12 cellular contexts compared by ENCODE assay signal in the genomic region with DNA sequence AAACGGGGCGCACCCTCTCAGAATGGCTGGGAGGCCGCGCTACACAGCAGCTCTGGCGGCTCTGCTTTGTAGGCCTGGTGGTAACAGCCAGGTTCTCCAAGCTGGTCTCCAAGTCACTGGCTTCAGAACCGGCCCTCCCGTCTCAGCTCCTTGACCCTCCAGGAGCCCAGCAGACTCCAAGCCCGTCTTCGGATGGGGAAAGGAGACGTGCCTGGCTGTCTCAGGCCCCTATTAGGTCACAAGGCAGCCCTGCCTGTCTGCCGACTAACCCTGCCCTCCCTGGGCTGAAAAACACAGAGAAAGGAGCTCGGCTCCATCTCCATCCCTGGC. TPM values are rescaled to one million over a fixed set of nuclear protein-coding genes. Genes with fewer than 3 reads are reported as not detected.
DNase-seq lines count a peak whose midpoint lies in the region; TF ChIP-seq lines count a peak whose summit lies in the region.
"Had no signal": no experiment of that assay in that cellular context is flagged by ENCODE, and none has a peak within 500 bp of the region (broad histone marks: within the 10 kb centered on the region; RNA-seq: fewer than 3 reads in every experiment).

No MANE protein-coding gene starts in this region.

- peaks cover 35% of the 10 kb centered on the region for H3K36me3 ChIP-seq in CD8-positive, alpha-beta memory T cell (ENCODE audit: insufficient read depth, low read length)
- no peaks in the 10 kb centered on the region for H3K36me3 ChIP-seq in PC-9 (ENCODE audit: low read depth)

- no peak overlapping the region for H3K27ac ChIP-seq in CD8-positive, alpha-beta memory T cell (ENCODE audit: low read depth, low read length)
- H3K27ac ChIP-seq in PC-9 (no peak overlapping the region), cingulate gyrus (ENCODE audit: low read depth, low read length) (peak overlapping the region; percentile 47)

- no peak overlapping the region for H2AFZ ChIP-seq in PC-9

- peak overlapping the region in 4 of 8 donors; percentile 17 to 85 (median 76) for H3K27ac Mint-ChIP-seq in CD8-positive, alpha-beta memory T cell
- no peak overlapping the region for H3K27ac Mint-ChIP-seq in neural crest cell (ENCODE audit: unreplicated experiment)

- no peak for DNase-seq in CD8-positive, alpha-beta memory T cell
- DNase-seq in PC-9: no peak
- DNase-seq in neural crest cell (ENCODE audit: low read depth, low spot score): no peak
- no peak for DNase-seq in COLO668 (lab: John Stamatoyannopoulos, UW; ENCODE audit: unreplicated experiment)
- no peak for DNase-seq in medulla oblongata (ENCODE audit: extremely low spot score)
- no peak for DNase-seq in NCI-H345 treated with DMSO at 0.1 percent for 48 hours (lab: John Stamatoyannopoulos, UW; ENCODE audit: unreplicated experiment)
- DNase-seq in activated gamma-delta T cell (lab: John Stamatoyannopoulos, UW): no peak
- DNase-seq: central memory CD4-positive, alpha-beta T cell; foreskin melanocyte; left ventricle myocardium superior had no signal

- peaks cover 30% of the 10 kb centered on the region for H4K20me1 ChIP-seq in PC-9 (ENCODE audit: insufficient read depth)

- no peaks in the 10 kb centered on the region for H3K9me3 Mint-ChIP-seq in CD8-positive, alpha-beta memory T cell
- H3K9me3 Mint-ChIP-seq in neural crest cell: no peaks in the 10 kb centered on the region

- H3K4me3 Mint-ChIP-seq in CD8-positive, alpha-beta memory T cell: peak overlapping the region; percentile 43 to 91 (median 81)
- peak overlapping the region; percentile 87 for H3K4me3 Mint-ChIP-seq in neural crest cell

- peaks cover 15 to 34% (median 24%) of the 10 kb centered on the region in 3 donors for H3K4me1 Mint-ChIP-seq in CD8-positive, alpha-beta memory T cell
- H3K4me1 Mint-ChIP-seq in neural crest cell: peaks cover 16% of the 10 kb centered on the region

- peaks cover 15% of the 10 kb centered on the region for H3K4me1 ChIP-seq in CD8-positive, alpha-beta memory T cell (ENCODE audit: insufficient read depth, low read length)
- peaks cover 8% of the 10 kb centered on the region for H3K4me1 ChIP-seq in PC-9 (replicated peaks; ENCODE audit: insufficient read depth)

- peaks cover 38% of the 10 kb centered on the region for H3F3A ChIP-seq in PC-9 (ENCODE audit: insufficient read depth, low read depth)

- H3K36me3 Mint-ChIP-seq in CD8-positive, alpha-beta memory T cell: peaks cover 0 to 49% (median 0%) of the 10 kb centered on the region in 3 donors
- H3K36me3 Mint-ChIP-seq in neural crest cell (ENCODE audit: low read depth): peaks cover 2% of the 10 kb centered on the region

- intact Hi-C loops in PC-9 (cut with micrococcal nuclease; ENCODE audit: unreplicated experiment): loop anchor here (5.0 kb wide), 2 partner anchors 458 to 1043 kb away; no protein-coding TSS in a partner anchor

- H3K9me2 ChIP-seq in PC-9 (ENCODE audit: insufficient read depth): no peaks in the 10 kb centered on the region

- no TSS peak for BruUV-seq in PC-9 (replicated peaks; lab: Mats Ljungman, UMichigan)

- CTCF ChIA-PET in CD8-positive, alpha-beta memory T cell (lab: Charles Lee): interaction anchor here (0.7 to 8.8 kb wide), 4 partner anchors 13 to 509 kb away, joined by 4 to 75 read pairs (median 7); a partner anchor contains a TSS
- CTCF ChIA-PET in PC-9 (lab: Charles Lee): interaction anchor here (0.6 kb wide), 1 partner anchor 517 kb away, joined by 6 read pairs; no protein-coding TSS in a partner anchor

- POLR2A ChIA-PET in CD8-positive, alpha-beta memory T cell (lab: Charles Lee): no interaction called here
- POLR2A ChIA-PET in PC-9 (lab: Charles Lee; ENCODE audit: unreplicated experiment): no interaction called here

- no peak overlapping the region for H3K4me3 ChIP-seq in CD8-positive, alpha-beta memory T cell (ENCODE audit: low read length)
- no peak overlapping the region for H3K4me3 ChIP-seq in PC-9

- no peaks in the 10 kb centered on the region for H3K9me3 ChIP-seq in CD8-positive, alpha-beta memory T cell (ENCODE audit: low read length)
- H3K9me3 ChIP-seq in PC-9 (ENCODE audit: insufficient read depth, low read depth): no peaks in the 10 kb centered on the region

- no peak for TF ChIP-seq CTCF in PC-9 (conservative IDR thresholded peaks at IDR 0.05)
- TF ChIP-seq CTCF in neural crest cell (conservative IDR thresholded peaks at IDR 0.05): no peak

- no peaks in the 10 kb centered on the region for H3K27me3 ChIP-seq in CD8-positive, alpha-beta memory T cell (ENCODE audit: insufficient read depth, low read length, poor library complexity, severe bottlenecking)
- H3K27me3 ChIP-seq in PC-9 (ENCODE audit: insufficient read depth, low read depth): no peaks in the 10 kb centered on the region

- H3K27me3 Mint-ChIP-seq in CD8-positive, alpha-beta memory T cell: peaks cover 0 to 3% of the 10 kb centered on the region in 2 donors
- peaks cover 3% of the 10 kb centered on the region for H3K27me3 Mint-ChIP-seq in neural crest cell (ENCODE audit: low read depth)

- H3K79me2 ChIP-seq in PC-9 (ENCODE audit: low read depth): peaks cover 26% of the 10 kb centered on the region

- H3K4me2 ChIP-seq in PC-9: peak overlapping the region; percentile 93; the same call in 1 of the 2 replicates

RNA-seq across cellular contexts. Expression of a gene that starts 2.2 kb away (rescaled TPM):
- total RNA-seq in CD8-positive, alpha-beta memory T cell: 10 to 100 TPM; 28.0 to 28.3 TPM
- polyA plus RNA-seq in CD8-positive, alpha-beta memory T cell: 31.0 TPM
- total RNA-seq in PC-9 (2021): 19.3 and 20.2 TPM in 2 replicates
- total RNA-seq in neural crest cell: 20.9 and 21.9 TPM in 2 replicates

RNA-seq across cellular contexts. Expression of a gene that starts 13.8 kb away (rescaled TPM):
- total RNA-seq in CD8-positive, alpha-beta memory T cell: 10 to 100 TPM; 65.5 to 68.9 TPM
- polyA plus RNA-seq in CD8-positive, alpha-beta memory T cell: 48.6 TPM
- total RNA-seq in PC-9 (2021) (52.5 and 53.1 TPM in 2 replicates), neural crest cell (50.9 and 51.8 TPM in 2 replicates)

RNA-seq across cellular contexts. Expression of a gene that starts 18.8 kb away (rescaled TPM):
- not detected for total RNA-seq in CD8-positive, alpha-beta memory T cell
- not detected for polyA plus RNA-seq in CD8-positive, alpha-beta memory T cell
- total RNA-seq in PC-9 (2021) (0.38 TPM in 1 of 2 replicates, not detected in the other), neural crest cell (0.26 and 0.27 TPM in 2 replicates)
- total RNA-seq: left ventricle myocardium superior had no signal
- polyA plus RNA-seq: right cardiac atrium had no signal

RNA-seq across cellular contexts. Expression of a gene that starts 25.7 kb away (rescaled TPM):
- under 1 TPM; 0.35 to 0.66 TPM for total RNA-seq in CD8-positive, alpha-beta memory T cell
- polyA plus RNA-seq in CD8-positive, alpha-beta memory T cell: not detected
- total RNA-seq in PC-9 (2021) (0.98 and 1.6 TPM in 2 replicates), neural crest cell (0.65 and 0.68 TPM in 2 replicates)
